In the genomic region with DNA sequence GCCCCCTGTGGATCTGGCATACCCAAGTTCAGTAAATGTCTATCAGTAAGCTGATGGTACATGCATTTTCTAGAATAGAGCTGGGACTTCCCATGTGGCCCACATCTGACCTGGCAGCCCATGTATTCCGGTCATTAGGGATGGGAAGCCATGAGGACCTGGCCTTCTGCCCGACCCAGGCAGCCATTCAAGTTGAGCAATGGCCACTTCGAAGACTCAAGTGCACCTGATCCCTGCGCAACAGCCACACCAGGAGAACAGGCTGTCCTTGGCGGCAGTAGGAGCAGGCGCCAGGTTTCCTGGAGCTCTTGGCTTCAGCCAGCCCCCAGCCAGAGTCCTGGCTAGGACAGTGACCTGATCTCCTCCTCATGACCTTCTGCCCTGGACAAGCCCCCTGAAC, we compare ENCODE assay signal across 13 cellular contexts. TPM values are rescaled to one million over a fixed set of nuclear protein-coding genes. Genes with fewer than 3 reads are reported as not detected.
DNase-seq lines count a peak whose midpoint lies in the region; ATAC-seq, FAIRE-seq and TF ChIP-seq lines count a peak whose summit lies in the region.
"Had no signal": no experiment of that assay in that cellular context is flagged by ENCODE, and none has a peak within 500 bp of the region (broad histone marks: within the 10 kb centered on the region; RNA-seq: fewer than 3 reads in every experiment).

No MANE protein-coding gene starts in this region.

- H3K4me3 Mint-ChIP-seq in T-helper 1 cell treated with Interleukin-12 subunit alpha and Interleukin-12 subunit beta and Interleukin-4 antibody, amounts not matched to agents 30 μg/mL and 1 μg/mL, for 36 hours, result no peak overlapping the region
- H3K4me3 Mint-ChIP-seq in stimulated activated naive CD8-positive, alpha-beta T cell treated with anti-CD3 and anti-CD28 coated beads, Interleukin-15, amount 100 ng/mL, for 72 hours, result no peak overlapping the region

- no TSS peak for BruUV-seq in HepG2 (replicated peaks; lab: Mats Ljungman, UMichigan)

- ATAC-seq in activated naive CD4-positive, alpha-beta T cell treated with anti-CD3 and anti-CD28 coated beads, Interleukin-2, amount 50 U/mL, for 72 hours, result no peak
- ATAC-seq in HepG2, result no peak
- no peak for ATAC-seq in stimulated activated naive CD8-positive, alpha-beta T cell treated with anti-CD3 and anti-CD28 coated beads, Interleukin-15, amount 100 ng/mL, for 72 hours
- ATAC-seq: A549, K562 had no signal

- no peaks in the 10 kb centered on the region for H3K9me2 ChIP-seq in MM.1S (replicated peaks; ENCODE audit: insufficient read depth, low read length)

- no peaks in the 10 kb centered on the region for H3K9me3 Mint-ChIP-seq in T-helper 1 cell treated with Interleukin-12 subunit alpha and Interleukin-12 subunit beta and Interleukin-4 antibody, amounts not matched to agents 30 μg/mL and 1 μg/mL, for 36 hours
- H3K9me3 Mint-ChIP-seq in activated naive CD4-positive, alpha-beta T cell treated with anti-CD3 and anti-CD28 coated beads, Interleukin-2, amount 50 U/mL, for 72 hours, result no peaks in the 10 kb centered on the region
- no peaks in the 10 kb centered on the region for H3K9me3 Mint-ChIP-seq in stimulated activated naive CD8-positive, alpha-beta T cell treated with anti-CD3 and anti-CD28 coated beads, Interleukin-15, amount 100 ng/mL, for 72 hours

- no peak overlapping the region for H3K4me2 ChIP-seq in HepG2 (ENCODE audit: low read depth, low read length)
- no peak overlapping the region for H3K4me2 ChIP-seq in MM.1S (ENCODE audit: low read depth, low read length)
- H3K4me2 ChIP-seq: A549 had no signal

- H2AFZ ChIP-seq in HepG2 (ENCODE audit: low read length) (no peak overlapping the region), MM.1S (ENCODE audit: low read length) (no peak overlapping the region)

- H3K79me2 ChIP-seq in HepG2 (ENCODE audit: insufficient read depth, low read length) (no peaks in the 10 kb centered on the region), MM.1S (ENCODE audit: low read length) (no peaks in the 10 kb centered on the region)

- TF ChIP-seq EP300 in HepG2 (IDR thresholded peaks at IDR 0.05; ENCODE audit: low read depth in 2 of 2, low read length in 2 of 2), result no peak
- TF ChIP-seq EP300 in HepG2 (CRISPR knock-in tag; IDR thresholded peaks at IDR 0.05; ENCODE audit: borderline replicate concordance), result no peak

- TF ChIP-seq POLR2A in HepG2 (IDR thresholded peaks at IDR 0.05; ENCODE audit: insufficient read depth in 1 of 2, low read depth in 2 of 2, low read length in 2 of 2), result no peak
- TF ChIP-seq POLR2A in H54 (IDR thresholded peaks at IDR 0.05; ENCODE audit: low read depth, low read length), result no peak

- POLR2A ChIA-PET in HepG2 (lab: Yijun Ruan, JAX), result interaction anchor here (0.6 to 4.3 kb wide), 4 partner anchors 15 to 28 kb away, joined by 3 to 20 read pairs (median 6); partner anchors contain the start of genes CISH and HEMK1

- H4K20me1 ChIP-seq in HepG2 (ENCODE audit: insufficient read depth, low read length) (no peaks in the 10 kb centered on the region), MM.1S (ENCODE audit: insufficient read depth, low read length) (no peaks in the 10 kb centered on the region)

- peaks cover 77% of the 10 kb centered on the region for H3K4me1 ChIP-seq in HepG2 (ENCODE audit: insufficient read depth, low read length)
- H3K4me1 ChIP-seq in MM.1S (ENCODE audit: low read length), result no peaks in the 10 kb centered on the region
- H3K4me1 ChIP-seq: A549 had no signal

- H3K9ac ChIP-seq in HepG2 (ENCODE audit: insufficient read depth, low read depth, low read length) (no peak overlapping the region), MM.1S (ENCODE audit: low read length) (no peak overlapping the region)

- intact Hi-C loops in HepG2 (cut with micrococcal nuclease; ENCODE audit: unreplicated experiment), result no loop called here

- H3K36me3 ChIP-seq in HepG2 (replicated peaks in 1 of 2; ENCODE audit: control insufficient read depth in 1 of 2, insufficient read depth in 2 of 2, low read length in 2 of 2) (no peaks in the 10 kb centered on the region; a peak in 1 of 5 replicates), MM.1S (replicated peaks; ENCODE audit: insufficient read depth, low read length) (no peaks in the 10 kb centered on the region)

- no peak for DNase-seq in T-helper 1 cell
- DNase-seq in activated naive CD4-positive, alpha-beta T cell treated with anti-CD3 and anti-CD28 coated beads, Interleukin-2, amount 50 U/mL, for 72 hours (ENCODE audit: low spot score in 2 of 2), result no peak
- no peak for DNase-seq in HepG2 (ENCODE audit: low spot score)
- no peak for DNase-seq in stimulated activated naive CD8-positive, alpha-beta T cell treated with anti-CD3 and anti-CD28 coated beads, Interleukin-15, amount 100 ng/mL, for 72 hours
- no peak for DNase-seq in central memory CD4-positive, alpha-beta T cell
- no peak for DNase-seq in MM.1S
- no peak for DNase-seq in H54 (ENCODE audit: insufficient read length, low spot score)
- DNase-seq: NCI-H345, SIG-M5, small intestine had no signal

- H3K9me3 ChIP-seq in HepG2 (ENCODE audit: low read length), result no peaks in the 10 kb centered on the region
- H3K9me3 ChIP-seq in MM.1S (replicated peaks; ENCODE audit: insufficient read depth, low read length), result no peaks in the 10 kb centered on the region
- H3K9me3 ChIP-seq: A549 had no signal

- H3K36me3 Mint-ChIP-seq in T-helper 1 cell treated with Interleukin-12 subunit alpha and Interleukin-12 subunit beta and Interleukin-4 antibody, amounts not matched to agents 30 μg/mL and 1 μg/mL, for 36 hours (ENCODE audit: low read depth), result peaks cover 48% of the 10 kb centered on the region
- H3K36me3 Mint-ChIP-seq in activated naive CD4-positive, alpha-beta T cell treated with anti-CD3 and anti-CD28 coated beads, Interleukin-2, amount 50 U/mL, for 72 hours, result peaks cover 30 to 51% of the 10 kb centered on the region in 2 donors

- peak overlapping the region; percentile 20 for H3K27ac ChIP-seq in HepG2 (ENCODE audit: extremely low read length, insufficient read depth, low read length)
- H3K27ac ChIP-seq in MM.1S (ENCODE audit: low read length), result no peak overlapping the region
- H3K27ac ChIP-seq: A549 had no signal

- no peak for TF ChIP-seq CTCF in HepG2 (CRISPR knock-in tag; IDR thresholded peaks at IDR 0.05)
- no peak for TF ChIP-seq CTCF in MM.1S (IDR thresholded peaks at IDR 0.05; ENCODE audit: low read length)

- peaks cover 64% of the 10 kb centered on the region for H3K4me1 Mint-ChIP-seq in T-helper 1 cell treated with Interleukin-12 subunit alpha and Interleukin-12 subunit beta and Interleukin-4 antibody, amounts not matched to agents 30 μg/mL and 1 μg/mL, for 36 hours (ENCODE audit: low read depth)
- peaks cover 97% of the 10 kb centered on the region for H3K4me1 Mint-ChIP-seq in stimulated activated naive CD8-positive, alpha-beta T cell treated with anti-CD3 and anti-CD28 coated beads, Interleukin-15, amount 100 ng/mL, for 72 hours

- CTCF ChIA-PET in HepG2 (lab: Yijun Ruan, JAX; ENCODE audit: low intra/inter-chr PET ratio, low total read pairs), result interaction anchor here (1.5 kb wide), 1 partner anchor 30 kb away, joined by 3 read pairs; no protein-coding TSS in a partner anchor

- no peaks in the 10 kb centered on the region for H3F3A ChIP-seq in MM.1S (ENCODE audit: insufficient read depth, low read length)

- in situ Hi-C loops in HepG2 (cut with HindIII; ENCODE audit: extremely low pct_ligation_motif_present, low pct_unique_long_range_greater_than_20kb), result no loop called here

- H3K27ac Mint-ChIP-seq in T-helper 1 cell treated with Interleukin-12 subunit alpha and Interleukin-12 subunit beta and Interleukin-4 antibody, amounts not matched to agents 30 μg/mL and 1 μg/mL, for 36 hours, result peak overlapping the region; percentile 65
- H3K27ac Mint-ChIP-seq in activated naive CD4-positive, alpha-beta T cell treated with anti-CD3 and anti-CD28 coated beads, Interleukin-2, amount 50 U/mL, for 72 hours, result peak overlapping the region; percentile 86 to 99
- peak overlapping the region; percentile 21 to 86 for H3K27ac Mint-ChIP-seq in stimulated activated naive CD8-positive, alpha-beta T cell treated with anti-CD3 and anti-CD28 coated beads, Interleukin-15, amount 100 ng/mL, for 72 hours

- TF ChIP-seq RAD21 in HepG2 (CRISPR knock-in tag; IDR thresholded peaks at IDR 0.05), result no peak

- H3K4me3 ChIP-seq in HepG2 (replicated peaks in 1 of 3; ENCODE audit: insufficient read depth in 1 of 3, low read depth in 2 of 3, low read length in 3 of 3) (no peak overlapping the region), MM.1S (ENCODE audit: low read length) (no peak overlapping the region)
- H3K4me3 ChIP-seq: A549, K562 had no signal

- H3K27me3 Mint-ChIP-seq in T-helper 1 cell treated with Interleukin-12 subunit alpha and Interleukin-12 subunit beta and Interleukin-4 antibody, amounts not matched to agents 30 μg/mL and 1 μg/mL, for 36 hours (ENCODE audit: low read depth), result no peaks in the 10 kb centered on the region
- H3K27me3 Mint-ChIP-seq in stimulated activated naive CD8-positive, alpha-beta T cell treated with anti-CD3 and anti-CD28 coated beads, Interleukin-15, amount 100 ng/mL, for 72 hours, result no peaks in the 10 kb centered on the region

- 91% methylated on average over 6 of the region's 6 CpGs for WGBS in HepG2 (ENCODE audit: low lambda C conversion rate)

- H3K27me3 ChIP-seq in HepG2 (ENCODE audit: control insufficient read depth in 1 of 2, insufficient read depth in 2 of 2, low read length in 2 of 2) (no peaks in the 10 kb centered on the region), MM.1S (replicated peaks; ENCODE audit: insufficient read depth, low read length) (no peaks in the 10 kb centered on the region)

- FAIRE-seq in HepG2 (lab: Jason Lieb, UNC) (no peak), H54 (lab: Jason Lieb, UNC) (no peak)
- FAIRE-seq: A549, K562, small intestine had no signal

RNA-seq across cellular contexts. Expression of gene HEMK1, which starts 14.6 kb away (rescaled TPM):
- 10 to 100 TPM; 69.7 to 74.6 TPM for total RNA-seq in activated naive CD4-positive, alpha-beta T cell treated with anti-CD3 and anti-CD28 coated beads, Interleukin-2, amount 50 U/mL, for 72 hours
- 6.3 and 9.8 TPM in 2 replicates for total RNA-seq in HepG2 (2016; rRNA removed; fragmentation: Illumina TruSeq; extraction: Trizol)
- 3.3 and 3.8 TPM in 2 replicates for total RNA-seq in HepG2 (2016; cell fraction: cytosol; rRNA removed; fragmentation: Illumina TruSeq; extraction: Trizol; ENCODE audit: low read depth)
- 4.7 and 8.7 TPM in 2 replicates for total RNA-seq in HepG2 (2016; cell fraction: insoluble cytoplasmic fraction; rRNA removed; fragmentation: Illumina TruSeq; extraction: Trizol)
- total RNA-seq in HepG2 (2016; cell fraction: membrane; rRNA removed; fragmentation: Illumina TruSeq; extraction: Trizol), result 6.7 and 7.4 TPM in 2 replicates
- total RNA-seq in HepG2 (2016; cell fraction: nucleus; rRNA removed; fragmentation: Illumina TruSeq; extraction: Trizol), result 10.1 and 13.3 TPM in 2 replicates
- polyA plus RNA-seq in HepG2 (2011; rRNA removed), result 12.6 and 16.2 TPM in 2 replicates
- 6.7 and 8.8 TPM in 2 replicates for polyA plus RNA-seq in HepG2 (2011; cell fraction: cytosol; rRNA removed)
- 54.5 and 63.4 TPM in 2 replicates for polyA plus RNA-seq in HepG2 (2011; cell fraction: nucleus; rRNA removed)
- 7.1 and 8.2 TPM in 2 replicates for polyA plus RNA-seq in HepG2 (2012)
- polyA plus RNA-seq in HepG2 (2016; cell fraction: cytosol; fragmentation: Illumina TruSeq; extraction: Trizol; ENCODE audit: low read depth), result 4.2 and 5.6 TPM in 2 replicates
- 3.7 and 6.3 TPM in 2 replicates for polyA plus RNA-seq in HepG2 (2016; cell fraction: insoluble cytoplasmic fraction; fragmentation: Illumina TruSeq; extraction: Trizol; ENCODE audit: low read depth)
- polyA plus RNA-seq in HepG2 (2016; cell fraction: membrane; fragmentation: Illumina TruSeq; extraction: Trizol; ENCODE audit: low read depth), result 4.9 TPM in 2 replicates
- polyA plus RNA-seq in HepG2 (2016; cell fraction: nucleus; fragmentation: Illumina TruSeq; extraction: Trizol; ENCODE audit: insufficient read depth, low read depth), result 20.5 and 21.1 TPM in 2 replicates
- polyA minus RNA-seq in HepG2 (2011; rRNA and poly(A)+ RNA removed; ENCODE audit: low replicate concordance), result 15.2 and 19.7 TPM in 2 replicates
- 2.2 and 4.5 TPM in 2 replicates for polyA minus RNA-seq in HepG2 (2011; cell fraction: cytosol; rRNA and poly(A)+ RNA removed)
- polyA minus RNA-seq in HepG2 (2011; cell fraction: nucleus; rRNA and poly(A)+ RNA removed), result 25.0 and 25.6 TPM in 2 replicates

RNA-seq across cellular contexts. Expression of gene C3orf18, which starts 16.4 kb away (rescaled TPM):
- total RNA-seq in activated naive CD4-positive, alpha-beta T cell treated with anti-CD3 and anti-CD28 coated beads, Interleukin-2, amount 50 U/mL, for 72 hours, result 10 to 100 TPM; 21.4 to 42.4 TPM
- total RNA-seq in HepG2 (2016; rRNA removed; fragmentation: Illumina TruSeq; extraction: Trizol), result 1.2 and 1.6 TPM in 2 replicates
- total RNA-seq in HepG2 (2016; cell fraction: cytosol; rRNA removed; fragmentation: Illumina TruSeq; extraction: Trizol; ENCODE audit: low read depth), result 1.2 and 1.5 TPM in 2 replicates
- total RNA-seq in HepG2 (2016; cell fraction: insoluble cytoplasmic fraction; rRNA removed; fragmentation: Illumina TruSeq; extraction: Trizol), result 0.88 and 1.5 TPM in 2 replicates
- total RNA-seq in HepG2 (2016; cell fraction: membrane; rRNA removed; fragmentation: Illumina TruSeq; extraction: Trizol), result 2.2 and 3.1 TPM in 2 replicates
- 0.97 and 1.1 TPM in 2 replicates for total RNA-seq in HepG2 (2016; cell fraction: nucleus; rRNA removed; fragmentation: Illumina TruSeq; extraction: Trizol)
- 4.6 and 4.8 TPM in 2 replicates for polyA plus RNA-seq in HepG2 (2011; rRNA removed)
- 3.8 and 4.2 TPM in 2 replicates for polyA plus RNA-seq in HepG2 (2011; cell fraction: cytosol; rRNA removed)
- polyA plus RNA-seq in HepG2 (2011; cell fraction: nucleus; rRNA removed), result 8.1 and 8.7 TPM in 2 replicates
- polyA plus RNA-seq in HepG2 (2012), result 1.7 and 1.8 TPM in 2 replicates
- 1.5 and 1.8 TPM in 2 replicates for polyA plus RNA-seq in HepG2 (2016; cell fraction: cytosol; fragmentation: Illumina TruSeq; extraction: Trizol; ENCODE audit: low read depth)
- polyA plus RNA-seq in HepG2 (2016; cell fraction: insoluble cytoplasmic fraction; fragmentation: Illumina TruSeq; extraction: Trizol; ENCODE audit: low read depth), result 0.85 and 1.2 TPM in 2 replicates
- polyA plus RNA-seq in HepG2 (2016; cell fraction: membrane; fragmentation: Illumina TruSeq; extraction: Trizol; ENCODE audit: low read depth), result 2.3 and 2.4 TPM in 2 replicates
- 1.6 and 2.3 TPM in 2 replicates for polyA plus RNA-seq in HepG2 (2016; cell fraction: nucleus; fragmentation: Illumina TruSeq; extraction: Trizol; ENCODE audit: insufficient read depth, low read depth)
- 6.2 and 6.4 TPM in 2 replicates for polyA minus RNA-seq in HepG2 (2011; rRNA and poly(A)+ RNA removed; ENCODE audit: low replicate concordance)
- 1.5 and 2.3 TPM in 2 replicates for polyA minus RNA-seq in HepG2 (2011; cell fraction: cytosol; rRNA and poly(A)+ RNA removed)
- polyA minus RNA-seq in HepG2 (2011; cell fraction: nucleus; rRNA and poly(A)+ RNA removed), result 1.8 and 3.5 TPM in 2 replicates

RNA-seq across cellular contexts. Expression of gene CISH, which starts 27.7 kb away (rescaled TPM):
- total RNA-seq in activated naive CD4-positive, alpha-beta T cell treated with anti-CD3 and anti-CD28 coated beads, Interleukin-2, amount 50 U/mL, for 72 hours, result 100 to 1,000 TPM; 222 to 258 TPM
- 0.73 and 0.91 TPM in 2 replicates for total RNA-seq in HepG2 (2016; rRNA removed; fragmentation: Illumina TruSeq; extraction: Trizol)
- total RNA-seq in HepG2 (2016; cell fraction: cytosol; rRNA removed; fragmentation: Illumina TruSeq; extraction: Trizol; ENCODE audit: low read depth), result 0.20 and 0.44 TPM in 2 replicates
- total RNA-seq in HepG2 (2016; cell fraction: insoluble cytoplasmic fraction; rRNA removed; fragmentation: Illumina TruSeq; extraction: Trizol), result 0.82 and 1.2 TPM in 2 replicates
- total RNA-seq in HepG2 (2016; cell fraction: membrane; rRNA removed; fragmentation: Illumina TruSeq; extraction: Trizol), result 1.2 and 1.4 TPM in 2 replicates
- total RNA-seq in HepG2 (2016; cell fraction: nucleus; rRNA removed; fragmentation: Illumina TruSeq; extraction: Trizol), result 0.81 and 0.85 TPM in 2 replicates
- 1.5 and 2.8 TPM in 2 replicates for polyA plus RNA-seq in HepG2 (2011; rRNA removed)
- 1.5 and 1.7 TPM in 2 replicates for polyA plus RNA-seq in HepG2 (2011; cell fraction: cytosol; rRNA removed)
- 4.4 and 7.4 TPM in 2 replicates for polyA plus RNA-seq in HepG2 (2011; cell fraction: nucleus; rRNA removed)
- polyA plus RNA-seq in HepG2 (2012), result 2.1 and 2.9 TPM in 2 replicates
- polyA plus RNA-seq in HepG2 (2016; cell fraction: cytosol; fragmentation: Illumina TruSeq; extraction: Trizol; ENCODE audit: low read depth), result 0.21 and 0.27 TPM in 2 replicates
- polyA plus RNA-seq in HepG2 (2016; cell fraction: insoluble cytoplasmic fraction; fragmentation: Illumina TruSeq; extraction: Trizol; ENCODE audit: low read depth), result 1.9 and 2.2 TPM in 2 replicates
- 0.84 and 1.0 TPM in 2 replicates for polyA plus RNA-seq in HepG2 (2016; cell fraction: membrane; fragmentation: Illumina TruSeq; extraction: Trizol; ENCODE audit: low read depth)
- 1.9 and 3.2 TPM in 2 replicates for polyA plus RNA-seq in HepG2 (2016; cell fraction: nucleus; fragmentation: Illumina TruSeq; extraction: Trizol; ENCODE audit: insufficient read depth, low read depth)
- 1.9 and 6.3 TPM in 2 replicates for polyA minus RNA-seq in HepG2 (2011; rRNA and poly(A)+ RNA removed; ENCODE audit: low replicate concordance)
- polyA minus RNA-seq in HepG2 (2011; cell fraction: cytosol; rRNA and poly(A)+ RNA removed), result 1.6 and 2.8 TPM in 2 replicates
- 2.6 and 4.6 TPM in 2 replicates for polyA minus RNA-seq in HepG2 (2011; cell fraction: nucleus; rRNA and poly(A)+ RNA removed)

RNA-seq across cellular contexts. Expression of gene MAPKAPK3, which starts 33.1 kb away (rescaled TPM):
- total RNA-seq in activated naive CD4-positive, alpha-beta T cell treated with anti-CD3 and anti-CD28 coated beads, Interleukin-2, amount 50 U/mL, for 72 hours, result 100 to 1,000 TPM in 1 of 2 donors, 10 to 100 TPM in 1; 94.3 to 153 TPM
- total RNA-seq in HepG2 (2016; rRNA removed; fragmentation: Illumina TruSeq; extraction: Trizol), result 41.2 and 48.5 TPM in 2 replicates
- total RNA-seq in HepG2 (2016; cell fraction: cytosol; rRNA removed; fragmentation: Illumina TruSeq; extraction: Trizol; ENCODE audit: low read depth), result 18.9 and 21.3 TPM in 2 replicates
- 40.5 and 43.9 TPM in 2 replicates for total RNA-seq in HepG2 (2016; cell fraction: insoluble cytoplasmic fraction; rRNA removed; fragmentation: Illumina TruSeq; extraction: Trizol)
- 51.7 and 60.5 TPM in 2 replicates for total RNA-seq in HepG2 (2016; cell fraction: membrane; rRNA removed; fragmentation: Illumina TruSeq; extraction: Trizol)
- total RNA-seq in HepG2 (2016; cell fraction: nucleus; rRNA removed; fragmentation: Illumina TruSeq; extraction: Trizol), result 21.2 and 24.7 TPM in 2 replicates
- 39.9 and 46.2 TPM in 2 replicates for polyA plus RNA-seq in HepG2 (2011; rRNA removed)
- polyA plus RNA-seq in HepG2 (2011; cell fraction: cytosol; rRNA removed), result 40.2 and 41.3 TPM in 2 replicates
- 23.0 and 28.1 TPM in 2 replicates for polyA plus RNA-seq in HepG2 (2011; cell fraction: nucleus; rRNA removed)
- polyA plus RNA-seq in HepG2 (2012), result 21.8 and 22.2 TPM in 2 replicates
- 23.5 and 31.3 TPM in 2 replicates for polyA plus RNA-seq in HepG2 (2016; cell fraction: cytosol; fragmentation: Illumina TruSeq; extraction: Trizol; ENCODE audit: low read depth)
- polyA plus RNA-seq in HepG2 (2016; cell fraction: insoluble cytoplasmic fraction; fragmentation: Illumina TruSeq; extraction: Trizol; ENCODE audit: low read depth), result 53.8 and 56.3 TPM in 2 replicates
- polyA plus RNA-seq in HepG2 (2016; cell fraction: membrane; fragmentation: Illumina TruSeq; extraction: Trizol; ENCODE audit: low read depth), result 50.2 and 54.3 TPM in 2 replicates
- polyA plus RNA-seq in HepG2 (2016; cell fraction: nucleus; fragmentation: Illumina TruSeq; extraction: Trizol; ENCODE audit: insufficient read depth, low read depth), result 31.0 and 31.6 TPM in 2 replicates
- polyA minus RNA-seq in HepG2 (2011; rRNA and poly(A)+ RNA removed; ENCODE audit: low replicate concordance), result 48.5 and 89.7 TPM in 2 replicates
- 15.7 and 16.5 TPM in 2 replicates for polyA minus RNA-seq in HepG2 (2011; cell fraction: cytosol; rRNA and poly(A)+ RNA removed)
- 13.4 and 16.9 TPM in 2 replicates for polyA minus RNA-seq in HepG2 (2011; cell fraction: nucleus; rRNA and poly(A)+ RNA removed)

Comparison
In these comparisons a context has a peak if more than half of its experiments do, and no peak if none do; other contexts are left out.
1. RNA of gene C3orf18, which starts 16.4 kb away (total RNA-seq): 21.4 to 42.4 TPM in activated naive CD4-positive, alpha-beta T cell treated with anti-CD3 and anti-CD28 coated beads, Interleukin-2, amount 50 U/mL, for 72 hours; 0.88 to 3.1 TPM in HepG2; every median in the first group is over 4 times any median in the second.
2. RNA of gene CISH, which starts 27.7 kb away (total RNA-seq): 222 to 258 TPM in activated naive CD4-positive, alpha-beta T cell treated with anti-CD3 and anti-CD28 coated beads, Interleukin-2, amount 50 U/mL, for 72 hours; 0.20 to 1.4 TPM in HepG2; every median in the first group is over 10 times any median in the second.
3. Peak in every context shown above with its lines, with median percentiles within 50 percentile points of each other: H3K27ac Mint-ChIP-seq.